Comparison of ENCODE assay signal across 9 cellular contexts in genomic region chr19:3046621-3047306, GRCh38. TPM values are rescaled to one million over a fixed set of nuclear protein-coding genes. Genes with fewer than 3 reads are reported as not detected.
DNase-seq lines count a peak whose midpoint lies in the region; ATAC-seq and TF ChIP-seq lines count a peak whose summit lies in the region.
"Had no signal": no experiment of that assay in that cellular context is flagged by ENCODE, and none has a peak within 500 bp of the region (broad histone marks: within the 10 kb centered on the region; RNA-seq: fewer than 3 reads in every experiment).

No MANE protein-coding gene starts in this region.

- H3K27me3 ChIP-seq in right atrium auricular region, result no peaks in the 10 kb centered on the region

- H3K79me2 ChIP-seq in OCI-LY7 (ENCODE audit: insufficient read depth, low read depth, low read length), result no peaks in the 10 kb centered on the region

- H3K4me2 ChIP-seq in OCI-LY7 (ENCODE audit: low read length), result peak overlapping the region; percentile 50

- H3K27ac Mint-ChIP-seq in activated T-cell treated with anti-CD3 and anti-CD28 coated beads, Interleukin-2, amount 50 U/mL, for 72 hours, result no peak overlapping the region

- peak overlapping the region in 1 of 2 donors; percentile 40 for H3K4me3 Mint-ChIP-seq in activated T-cell treated with anti-CD3 and anti-CD28 coated beads, Interleukin-2, amount 50 U/mL, for 72 hours

- no TSS peak for BruUV-seq in OCI-LY7 (replicated peaks; lab: Mats Ljungman, UMichigan)

- H2AFZ ChIP-seq in OCI-LY7 (ENCODE audit: low read length), result no peak overlapping the region

- no peaks in the 10 kb centered on the region for H3K36me3 Mint-ChIP-seq in activated T-cell treated with anti-CD3 and anti-CD28 coated beads, Interleukin-2, amount 50 U/mL, for 72 hours (ENCODE audit: insufficient read depth in 2 of 2)

- DNase-seq in OCI-LY7 (ENCODE audit: low spot score) (no peak), right atrium auricular region (ENCODE audit: low spot score) (no peak), hippocampal formation (lab: John Stamatoyannopoulos, UW) (no peak)
- peak; percentile 10 for DNase-seq in stimulated activated naive CD4-positive, alpha-beta T cell treated with Interleukin-2 at 50 U/mL for 16 hours (lab: John Stamatoyannopoulos, UW)
- no peak for DNase-seq in activated T-cell treated with anti-CD3 and anti-CD28 coated beads, Interleukin-2, amount 50 U/mL, for 72 hours

- H3K9me3 ChIP-seq in OCI-LY7 (ENCODE audit: low read length), result no peaks in the 10 kb centered on the region
- H3K9me3 ChIP-seq in right atrium auricular region, result no peaks in the 10 kb centered on the region

- TF ChIP-seq CTCF in OCI-LY7 (conservative IDR thresholded peaks at IDR 0.05; ENCODE audit: low read length) (no peak), right atrium auricular region (IDR thresholded peaks at IDR 0.05) (no peak)

- H3K4me1 Mint-ChIP-seq in activated T-cell treated with anti-CD3 and anti-CD28 coated beads, Interleukin-2, amount 50 U/mL, for 72 hours (ENCODE audit: low read depth), result peaks cover 17% of the 10 kb centered on the region

- POLR2A ChIA-PET in OCI-LY7 (lab: Charles Lee), result interaction anchor here (0.6 kb wide), 1 partner anchor 11 kb away, joined by 3 read pairs; no protein-coding TSS in a partner anchor

- intact Hi-C loops in OCI-LY7 (cut with micrococcal nuclease; ENCODE audit: unreplicated experiment), result no loop called here

- TF ChIP-seq RAD21 in Ishikawa (IDR thresholded peaks at IDR 0.05; ENCODE audit: low read depth), result no peak

- H3K4me3 ChIP-seq in OCI-LY7 (ENCODE audit: low read depth, low read length, poor library complexity, severe bottlenecking), result peak overlapping the region; percentile 47
- peak overlapping the region; percentile 48 to 63 for H3K4me3 ChIP-seq in right atrium auricular region

- H3K36me3 ChIP-seq in OCI-LY7 (ENCODE audit: insufficient read depth, low read length), result no peaks in the 10 kb centered on the region
- no peaks in the 10 kb centered on the region for H3K36me3 ChIP-seq in right atrium auricular region

- no peaks in the 10 kb centered on the region for H3K9me3 Mint-ChIP-seq in activated T-cell treated with anti-CD3 and anti-CD28 coated beads, Interleukin-2, amount 50 U/mL, for 72 hours

- H3K9me2 ChIP-seq in OCI-LY7 (ENCODE audit: insufficient read depth, low read length), result no peaks in the 10 kb centered on the region

- CTCF ChIA-PET in OCI-LY7 (lab: Charles Lee; ENCODE audit: unreplicated experiment), result no interaction called here

- TF ChIP-seq EP300 in Ishikawa (IDR thresholded peaks at IDR 0.05; ENCODE audit: borderline replicate concordance), result no peak

- peaks cover 11% of the 10 kb centered on the region for H3K4me1 ChIP-seq in OCI-LY7 (ENCODE audit: insufficient read depth, low read length, poor library complexity, severe bottlenecking)
- H3K4me1 ChIP-seq in right atrium auricular region, result peaks cover 0 to 22% of the 10 kb centered on the region in 2 donors
- H3K4me1 ChIP-seq: foreskin keratinocyte had no signal

- no peaks in the 10 kb centered on the region for H4K20me1 ChIP-seq in OCI-LY7 (ENCODE audit: insufficient read depth, low read length)

- no peak overlapping the region for H3K27ac ChIP-seq in OCI-LY7 (ENCODE audit: low read depth, low read length, poor library complexity, severe bottlenecking)
- H3K27ac ChIP-seq in right atrium auricular region, result peak overlapping the region; percentile 79 to 93
- H3K27ac ChIP-seq: foreskin keratinocyte had no signal

- no peaks in the 10 kb centered on the region for H3K27me3 Mint-ChIP-seq in activated T-cell treated with anti-CD3 and anti-CD28 coated beads, Interleukin-2, amount 50 U/mL, for 72 hours (ENCODE audit: low read depth)

- ATAC-seq in activated T-cell treated with anti-CD3 and anti-CD28 coated beads, Interleukin-2, amount 50 U/mL, for 72 hours (replicated peaks in 1 of 2), result no peak
- ATAC-seq in HG02588 (IDR thresholded peaks at IDR 0.05; ENCODE audit: unreplicated experiment) (no peak), HG02763 (IDR thresholded peaks at IDR 0.05; ENCODE audit: unreplicated experiment) (no peak)

TF ChIP-seq in Ishikawa, 13 proteins besides CTCF, POLR2A, EP300 and RAD21:
- TF ChIP-seq NFIC (IDR thresholded peaks at IDR 0.05) (0 out of 2 replicates have a peak, but pooled peaks have one; percentile 40), TEAD4 (IDR thresholded peaks at IDR 0.05) (no peak), EGR1 (IDR thresholded peaks at IDR 0.05) (no peak), MAX (IDR thresholded peaks at IDR 0.05) (no peak), YY1 (IDR thresholded peaks at IDR 0.05; ENCODE audit: low read depth) (no peak), TCF12 (IDR thresholded peaks at IDR 0.05; ENCODE audit: low read depth) (peak; percentile 26; the same call in 1 of the 2 replicates), CEBPB (IDR thresholded peaks at IDR 0.05) (no peak), TAF1 (IDR thresholded peaks at IDR 0.05; ENCODE audit: low read depth) (no peak), ZBTB7A (IDR thresholded peaks at IDR 0.05; ENCODE audit: low read depth) (no peak), CREB1 (IDR thresholded peaks at IDR 0.05; ENCODE audit: low read depth) (no peak), FOXM1 (IDR thresholded peaks at IDR 0.05; ENCODE audit: borderline replicate concordance, low read depth) (no peak)
- TF ChIP-seq, protein P1, sequence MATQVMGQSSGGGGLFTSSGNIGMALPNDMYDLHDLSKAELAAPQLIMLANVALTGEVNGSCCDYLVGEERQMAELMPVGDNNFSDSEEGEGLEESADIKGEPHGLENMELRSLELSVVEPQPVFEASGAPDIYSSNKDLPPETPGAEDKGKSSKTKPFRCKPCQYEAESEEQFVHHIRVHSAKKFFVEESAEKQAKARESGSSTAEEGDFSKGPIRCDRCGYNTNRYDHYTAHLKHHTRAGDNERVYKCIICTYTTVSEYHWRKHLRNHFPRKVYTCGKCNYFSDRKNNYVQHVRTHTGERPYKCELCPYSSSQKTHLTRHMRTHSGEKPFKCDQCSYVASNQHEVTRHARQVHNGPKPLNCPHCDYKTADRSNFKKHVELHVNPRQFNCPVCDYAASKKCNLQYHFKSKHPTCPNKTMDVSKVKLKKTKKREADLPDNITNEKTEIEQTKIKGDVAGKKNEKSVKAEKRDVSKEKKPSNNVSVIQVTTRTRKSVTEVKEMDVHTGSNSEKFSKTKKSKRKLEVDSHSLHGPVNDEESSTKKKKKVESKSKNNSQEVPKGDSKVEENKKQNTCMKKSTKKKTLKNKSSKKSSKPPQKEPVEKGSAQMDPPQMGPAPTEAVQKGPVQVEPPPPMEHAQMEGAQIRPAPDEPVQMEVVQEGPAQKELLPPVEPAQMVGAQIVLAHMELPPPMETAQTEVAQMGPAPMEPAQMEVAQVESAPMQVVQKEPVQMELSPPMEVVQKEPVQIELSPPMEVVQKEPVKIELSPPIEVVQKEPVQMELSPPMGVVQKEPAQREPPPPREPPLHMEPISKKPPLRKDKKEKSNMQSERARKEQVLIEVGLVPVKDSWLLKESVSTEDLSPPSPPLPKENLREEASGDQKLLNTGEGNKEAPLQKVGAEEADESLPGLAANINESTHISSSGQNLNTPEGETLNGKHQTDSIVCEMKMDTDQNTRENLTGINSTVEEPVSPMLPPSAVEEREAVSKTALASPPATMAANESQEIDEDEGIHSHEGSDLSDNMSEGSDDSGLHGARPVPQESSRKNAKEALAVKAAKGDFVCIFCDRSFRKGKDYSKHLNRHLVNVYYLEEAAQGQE (IDR thresholded peaks at IDR 0.05; ENCODE audit: low read depth), result no peak
- TF ChIP-seq, protein P2, sequence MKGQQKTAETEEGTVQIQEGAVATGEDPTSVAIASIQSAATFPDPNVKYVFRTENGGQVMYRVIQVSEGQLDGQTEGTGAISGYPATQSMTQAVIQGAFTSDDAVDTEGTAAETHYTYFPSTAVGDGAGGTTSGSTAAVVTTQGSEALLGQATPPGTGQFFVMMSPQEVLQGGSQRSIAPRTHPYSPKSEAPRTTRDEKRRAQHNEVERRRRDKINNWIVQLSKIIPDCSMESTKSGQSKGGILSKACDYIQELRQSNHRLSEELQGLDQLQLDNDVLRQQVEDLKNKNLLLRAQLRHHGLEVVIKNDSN (IDR thresholded peaks at IDR 0.05), result no peak
TF ChIP-seq in Ishikawa: peak in this region for 2.

RNA-seq across cellular contexts. Expression of gene TLE5, which starts 15.5 kb away (rescaled TPM):
- 424 and 448 TPM in 2 replicates for total RNA-seq in OCI-LY7 (2014; rRNA removed; shearing (Covaris generic))
- total RNA-seq in OCI-LY7 (2022), result 376 and 463 TPM in 2 replicates
- 1,000 to 10,000 TPM in 1 of 2 donors, 100 to 1,000 TPM in 1; 869 to 1,050 TPM for total RNA-seq in right atrium auricular region
- total RNA-seq in activated T-cell treated with anti-CD3 and anti-CD28 coated beads, Interleukin-2, amount 50 U/mL, for 72 hours, result 100 to 1,000 TPM; 286 to 349 TPM

RNA-seq across cellular contexts. Expression of gene TLE2, which starts 17.7 kb away (rescaled TPM):
- 1.6 and 1.7 TPM in 2 replicates for total RNA-seq in OCI-LY7 (2014; rRNA removed; shearing (Covaris generic))
- 1.1 and 1.2 TPM in 2 replicates for total RNA-seq in OCI-LY7 (2022)
- 100 to 1,000 TPM in 1 of 2 donors, 10 to 100 TPM in 1; 41.2 to 101 TPM for total RNA-seq in right atrium auricular region
- total RNA-seq in activated T-cell treated with anti-CD3 and anti-CD28 coated beads, Interleukin-2, amount 50 U/mL, for 72 hours, result 10 to 100 TPM; 12.4 to 16.5 TPM

RNA-seq across cellular contexts. Expression of gene GNA11, which starts 47.4 kb away (rescaled TPM):
- total RNA-seq in OCI-LY7 (2014; rRNA removed; shearing (Covaris generic)), result 12.9 and 13.4 TPM in 2 replicates
- 10.1 and 14.3 TPM in 2 replicates for total RNA-seq in OCI-LY7 (2022)
- 10 to 100 TPM; 58.4 to 77.9 TPM for total RNA-seq in right atrium auricular region
- 1 to 10 TPM; 7.7 to 8.4 TPM for total RNA-seq in activated T-cell treated with anti-CD3 and anti-CD28 coated beads, Interleukin-2, amount 50 U/mL, for 72 hours

Comparison
In these comparisons a context has a peak if more than half of its experiments do, and no peak if none do; other contexts are left out.
1. RNA of gene TLE2, which starts 17.7 kb away (total RNA-seq): 41.2 to 101 TPM in right atrium auricular region and 12.4 to 16.5 TPM in activated T-cell treated with anti-CD3 and anti-CD28 coated beads, Interleukin-2, amount 50 U/mL, for 72 hours; 1.1 to 1.7 TPM in OCI-LY7; every median in the first group is over 4 times any median in the second.